10 cellular contexts compared by ENCODE assay signal in genomic region chr10:113053881-113054280, GRCh38.
DNase-seq lines count a peak whose midpoint lies in the region; ATAC-seq, FAIRE-seq and TF ChIP-seq lines count a peak whose summit lies in the region.
"Had no signal": no experiment of that assay in that cellular context is flagged by ENCODE, and none has a peak within 500 bp of the region (broad histone marks: within the 10 kb centered on the region; RNA-seq: fewer than 3 reads in every experiment).

No MANE protein-coding gene starts in this region.

- H3K4me1 ChIP-seq in A673 (ENCODE audit: insufficient read depth, low read length, poor library complexity, severe bottlenecking) = peaks cover 49% of the 10 kb centered on the region
- H3K4me1 ChIP-seq in NT2/D1 (ENCODE audit: insufficient read depth, insufficient read length) = peaks cover 19% of the 10 kb centered on the region
- peaks cover 5 to 22% of the 10 kb centered on the region in 2 donors for H3K4me1 ChIP-seq in small intestine (ENCODE audit: control insufficient read depth in 2 of 2, insufficient read depth in 1 of 2, low read depth in 1 of 2, low read length in 1 of 2)

- H3K4me3 Mint-ChIP-seq in mesothelial cell of epicardium = no peak overlapping the region
- H3K4me3 Mint-ChIP-seq: activated B cell treated with CpG ODN at 0.5 μM for 24 hours had no signal

- H3K9me3 Mint-ChIP-seq in mesothelial cell of epicardium = no peaks in the 10 kb centered on the region
- H3K9me3 Mint-ChIP-seq: activated B cell treated with CpG ODN at 0.5 μM for 24 hours had no signal

- CTCF ChIA-PET in A673 (lab: Charles Lee) = no interaction called here

- H3K9me3 ChIP-seq in A673 (ENCODE audit: low read depth, low read length, poor library complexity, severe bottlenecking) (no peaks in the 10 kb centered on the region), NT2/D1 (ENCODE audit: insufficient read depth, low read length) (no peaks in the 10 kb centered on the region), small intestine (ENCODE audit: control insufficient read depth, low read depth) (no peaks in the 10 kb centered on the region)

- no peaks in the 10 kb centered on the region for H3K27me3 Mint-ChIP-seq in mesothelial cell of epicardium (ENCODE audit: low read depth)

- DNase-seq in A673 (ENCODE audit: low spot score) (peak; percentile 45), NT2/D1 (ENCODE audit: low read depth, low spot score) (peak; percentile 81), mesothelial cell of epicardium (ENCODE audit: low spot score in 2 of 2, unreplicated experiment in 2 of 2) (no peak), DMS 273 treated with DMSO at 0.1 percent for 48 hours (lab: John Stamatoyannopoulos, UW) (no peak), small intestine (no peak), NCI-H1436 (lab: John Stamatoyannopoulos, UW) (no peak), RKO (ENCODE audit: low spot score) (no peak)
- DNase-seq: activated B cell treated with CpG ODN at 0.5 μM for 24 hours, foreskin melanocyte had no signal

- peak; percentile 68 for ATAC-seq in esophagus mucosa

- H3K9ac ChIP-seq in NT2/D1 (ENCODE audit: insufficient read length, low read depth) = no peak overlapping the region

- no peak for FAIRE-seq in small intestine (lab: Jason Lieb, UNC)

- H3K27ac ChIP-seq in A673 (ENCODE audit: low read depth, low read length, poor library complexity, severe bottlenecking) (no peak overlapping the region), small intestine (ENCODE audit: low read depth in 1 of 2, low read length in 1 of 2) (peak overlapping the region in 1 of 2 donors; percentile 26)

- H3K4me1 Mint-ChIP-seq in mesothelial cell of epicardium = peaks cover 35% of the 10 kb centered on the region
- H3K4me1 Mint-ChIP-seq: activated B cell treated with CpG ODN at 0.5 μM for 24 hours had no signal

- intact Hi-C loops in A673 (cut with micrococcal nuclease; ENCODE audit: unreplicated experiment) = no loop called here

- POLR2A ChIA-PET in A673 (lab: Charles Lee; ENCODE audit: low non-redundant PET) = no interaction called here

- no TSS peak for BruUV-seq in A673 (replicated peaks; lab: Mats Ljungman, UMichigan)

- peak overlapping the region; percentile 78 for H3K27ac Mint-ChIP-seq in mesothelial cell of epicardium
- H3K27ac Mint-ChIP-seq: activated B cell treated with CpG ODN at 0.5 μM for 24 hours had no signal

- H3K36me3 ChIP-seq in A673 (ENCODE audit: insufficient read depth, low read length, poor library complexity, severe bottlenecking) (no peaks in the 10 kb centered on the region), NT2/D1 (ENCODE audit: insufficient read depth, insufficient read length, low read length) (peaks cover 19% of the 10 kb centered on the region), small intestine (ENCODE audit: control insufficient read depth in 2 of 2, insufficient read depth in 2 of 2, low read length in 2 of 2) (peaks cover 0 to 4% of the 10 kb centered on the region in 2 donors)

- H3K4me3 ChIP-seq in A673 (ENCODE audit: low read depth, low read length, poor library complexity, severe bottlenecking) = no peak overlapping the region
- H3K4me3 ChIP-seq in NT2/D1 (ENCODE audit: insufficient read length, low read depth) = no peak overlapping the region
- no peak overlapping the region for H3K4me3 ChIP-seq in small intestine (ENCODE audit: low read depth in 1 of 2, low read length in 2 of 2)

- H3K36me3 Mint-ChIP-seq in mesothelial cell of epicardium = peaks cover 9% of the 10 kb centered on the region

- WGBS in small intestine, 3 donors = 72 to 85% (median 81%) methylated on average over 5 of the region's 5 CpGs

- TF ChIP-seq CTCF in A673 (conservative IDR thresholded peaks at IDR 0.05; ENCODE audit: low read depth, low read length) (no peak), mesothelial cell of epicardium (IDR thresholded peaks at IDR 0.05; ENCODE audit: unreplicated experiment) (no peak)

- no peaks in the 10 kb centered on the region for H3K27me3 ChIP-seq in A673 (replicated peaks; ENCODE audit: insufficient read depth, low read depth, low read length, poor library complexity)
- no peaks in the 10 kb centered on the region for H3K27me3 ChIP-seq in NT2/D1 (ENCODE audit: insufficient read depth, insufficient read length)
- no peaks in the 10 kb centered on the region for H3K27me3 ChIP-seq in small intestine (ENCODE audit: control insufficient read depth in 2 of 2, insufficient read depth in 2 of 2, low read length in 2 of 2)

Comparison
In these comparisons a context has a peak if more than half of its experiments do, and no peak if none do; other contexts are left out.
1. DNase-seq: peak in A673 (single experiment) and NT2/D1 (single experiment); none in mesothelial cell of epicardium (0 of 2), DMS 273 treated with DMSO at 0.1 percent for 48 hours (single experiment), small intestine (single experiment), NCI-H1436 (single experiment) and RKO (single experiment).